In genomic region chr22:42800731-42801536, GRCh38 we compare ENCODE assay signal across 16 cellular contexts. TPM values are rescaled to one million over a fixed set of nuclear protein-coding genes. Genes with fewer than 3 reads are reported as not detected.
A peak's percentile ranks its signal among the peaks of the same experiment; 100 is the strongest.
DNase-seq lines count a peak whose midpoint lies in the region; ATAC-seq and TF ChIP-seq lines count a peak whose summit lies in the region.
"Had no signal": no experiment of that assay in that cellular context is flagged by ENCODE, and none has a peak within 500 bp of the region (broad histone marks: within the 10 kb centered on the region; RNA-seq: fewer than 3 reads in every experiment).

No MANE protein-coding gene starts in this region.

- WGBS in liver, result 91% methylated on average over 8 of the region's 8 CpGs

- H3K4me3 ChIP-seq in CD8-positive, alpha-beta T cell (ENCODE audit: low read depth, low read length), result no peak overlapping the region
- H3K4me3 ChIP-seq in liver (ENCODE audit: low read depth in 1 of 3, low read length in 3 of 3), result no peak overlapping the region
- H3K4me3 ChIP-seq: HAP-1, psoas muscle had no signal

- ATAC-seq in CD8-positive, alpha-beta T cell, result no peak
- ATAC-seq in GM21360 (IDR thresholded peaks at IDR 0.05; ENCODE audit: unreplicated experiment), result no peak
- ATAC-seq: PC-3; stimulated activated memory B cell treated with anti-CD40 and anti-IgM and Interleukin-4, amounts not matched to agents 10 μg/mL and 1 μg/mL and 100 μg/mL, for 72 hours had no signal

- peak overlapping the region; percentile 37 for H3K27ac Mint-ChIP-seq in CD8-positive, alpha-beta T cell
- H3K27ac Mint-ChIP-seq: dendritic cell treated with granulocyte-macrophage colony-stimulating factor and Interleukin-4, amounts not matched to agents 40 ng/mL and 50 ng/mL, for 4 days; stimulated activated memory B cell treated with anti-CD40 and anti-IgM and Interleukin-4, amounts not matched to agents 10 μg/mL and 1 μg/mL and 100 μg/mL, for 72 hours had no signal

- no peak for DNase-seq in CD8-positive, alpha-beta T cell
- DNase-seq in NCI-H187 treated with DMSO at 0.1 percent for 48 hours (lab: John Stamatoyannopoulos, UW) (peak; percentile 24), RWPE1 (ENCODE audit: low spot score) (no peak), SIG-M5 treated with dmso at 0.1 percent for 504 hours (lab: John Stamatoyannopoulos, UW; ENCODE audit: unreplicated experiment) (no peak), head of caudate nucleus (no peak), amygdala (lab: John Stamatoyannopoulos, UW) (no peak)
- DNase-seq: DND-41; PC-3; psoas muscle; stimulated activated CD4-positive, alpha-beta T cell treated with anti-CD3 and anti-CD28 coated beads, Interleukin-2, amount 100 ng/mL, for 48 hours; T-helper 9 cell had no signal

- peaks cover 65% of the 10 kb centered on the region for H3K36me3 Mint-ChIP-seq in CD8-positive, alpha-beta T cell

- no peaks in the 10 kb centered on the region for H3K27me3 Mint-ChIP-seq in CD8-positive, alpha-beta T cell (ENCODE audit: low read depth)
- H3K27me3 Mint-ChIP-seq: dendritic cell treated with granulocyte-macrophage colony-stimulating factor and Interleukin-4, amounts not matched to agents 40 ng/mL and 50 ng/mL, for 4 days; stimulated activated memory B cell treated with anti-CD40 and anti-IgM and Interleukin-4, amounts not matched to agents 10 μg/mL and 1 μg/mL and 100 μg/mL, for 72 hours had no signal

- TF ChIP-seq CTCF in CD8-positive, alpha-beta T cell (IDR thresholded peaks at IDR 0.05), result no peak
- TF ChIP-seq CTCF in RWPE1 (conservative IDR thresholded peaks at IDR 0.05; ENCODE audit: low read depth) (no peak), liver (IDR thresholded peaks at IDR 0.05; ENCODE audit: low read depth, low read length, missing input control) (peak; percentile 13)

- H3K4me1 Mint-ChIP-seq in CD8-positive, alpha-beta T cell (ENCODE audit: low read depth), result no peaks in the 10 kb centered on the region
- H3K4me1 Mint-ChIP-seq: stimulated activated memory B cell treated with anti-CD40 and anti-IgM and Interleukin-4, amounts not matched to agents 10 μg/mL and 1 μg/mL and 100 μg/mL, for 72 hours had no signal

- POLR2A ChIA-PET in CD8-positive, alpha-beta T cell (lab: Charles Lee), result no interaction called here
- POLR2A ChIA-PET in RWPE1 (lab: Yijun Ruan, JAX; ENCODE audit: low non-redundant PET), result no interaction called here

- H3K4me1 ChIP-seq in CD8-positive, alpha-beta T cell (ENCODE audit: insufficient read depth, low read length), result no peaks in the 10 kb centered on the region
- H3K4me1 ChIP-seq in liver (ENCODE audit: control insufficient read depth in 4 of 4, insufficient read depth in 4 of 4, low read length in 3 of 4), result peaks cover 3 to 11% (median 10%) of the 10 kb centered on the region in 4 donors
- H3K4me1 ChIP-seq: HAP-1 had no signal

- H3K27ac ChIP-seq in CD8-positive, alpha-beta T cell (ENCODE audit: low read depth, low read length), result no peak overlapping the region
- peak overlapping the region; percentile 5; the same call in 1 of the 2 replicates for H3K27ac ChIP-seq in RWPE1
- H3K27ac ChIP-seq in liver (ENCODE audit: low read depth in 1 of 2, low read length in 2 of 2), result no peak overlapping the region
- H3K27ac ChIP-seq: psoas muscle had no signal

- peaks cover 16% of the 10 kb centered on the region for H3K36me3 ChIP-seq in CD8-positive, alpha-beta T cell (ENCODE audit: insufficient read depth, low read length)
- peaks cover 10 to 46% (median 20%) of the 10 kb centered on the region in 4 donors for H3K36me3 ChIP-seq in liver (ENCODE audit: control insufficient read depth in 4 of 4, insufficient read depth in 3 of 4, low read depth in 1 of 4, low read length in 3 of 4)

- H3K4me3 Mint-ChIP-seq in CD8-positive, alpha-beta T cell, result no peak overlapping the region
- H3K4me3 Mint-ChIP-seq: dendritic cell treated with granulocyte-macrophage colony-stimulating factor and Interleukin-4, amounts not matched to agents 40 ng/mL and 50 ng/mL, for 4 days; stimulated activated memory B cell treated with anti-CD40 and anti-IgM and Interleukin-4, amounts not matched to agents 10 μg/mL and 1 μg/mL and 100 μg/mL, for 72 hours had no signal

- H3K27me3 ChIP-seq in CD8-positive, alpha-beta T cell (ENCODE audit: insufficient read depth, low read length), result no peaks in the 10 kb centered on the region
- no peaks in the 10 kb centered on the region for H3K27me3 ChIP-seq in liver (ENCODE audit: control insufficient read depth in 4 of 4, insufficient read depth in 4 of 4, low read length in 3 of 4)

- peak in 1 of 2 donors; percentile 71 for TF ChIP-seq RAD21 in liver (IDR thresholded peaks at IDR 0.05)

- CTCF ChIA-PET in CD8-positive, alpha-beta T cell (lab: Charles Lee), result interaction anchor here (0.9 to 1.0 kb wide), 2 partner anchors 22 to 233 kb away, joined by 3 read pairs; no protein-coding TSS in a partner anchor
- CTCF ChIA-PET in RWPE1 (lab: Yijun Ruan, JAX), result no interaction called here

- no peaks in the 10 kb centered on the region for H3K9me3 ChIP-seq in CD8-positive, alpha-beta T cell (ENCODE audit: low read length)
- no peaks in the 10 kb centered on the region for H3K9me3 ChIP-seq in liver (ENCODE audit: control insufficient read depth in 4 of 4, low read length in 3 of 4)
- H3K9me3 ChIP-seq: HAP-1, psoas muscle had no signal

- no peak overlapping the region for H3K9ac ChIP-seq in liver (ENCODE audit: low read depth in 1 of 2, low read length in 2 of 2)

- no peaks in the 10 kb centered on the region for H3K9me3 Mint-ChIP-seq in CD8-positive, alpha-beta T cell
- H3K9me3 Mint-ChIP-seq: dendritic cell treated with granulocyte-macrophage colony-stimulating factor and Interleukin-4, amounts not matched to agents 40 ng/mL and 50 ng/mL, for 4 days; stimulated activated memory B cell treated with anti-CD40 and anti-IgM and Interleukin-4, amounts not matched to agents 10 μg/mL and 1 μg/mL and 100 μg/mL, for 72 hours had no signal

- intact Hi-C loops in CD8-positive, alpha-beta T cell (cut with DNase I, micrococcal nuclease), result no loop called here
- intact Hi-C loops in head of caudate nucleus (cut with DNase I), result no loop called here

TF ChIP-seq in liver, 16 proteins besides CTCF, POLR2A, EP300 and RAD21 (continues in another document):
- TF ChIP-seq HNF4G (IDR thresholded peaks at IDR 0.05) (peak; percentile 22), MAX (IDR thresholded peaks at IDR 0.05) (no peak), SP1 (IDR thresholded peaks at IDR 0.05) (peak; percentile 88), REST (IDR thresholded peaks at IDR 0.05) (no peak), HNF4A (conservative IDR thresholded peaks at IDR 0.05) (peak; percentile 76 to 79), FOXA2 (IDR thresholded peaks at IDR 0.05) (peak; percentile 55), ATF3 (IDR thresholded peaks at IDR 0.05) (no peak), RXRA (IDR thresholded peaks at IDR 0.05) (peak; percentile 88 to 93), TAF1 (conservative IDR thresholded peaks at IDR 0.05) (no peak), NR2F2 (IDR thresholded peaks at IDR 0.05) (peak; percentile 38), GABPA (IDR thresholded peaks at IDR 0.05 in 1 of 2, conservative IDR thresholded peaks at IDR 0.05 in 1 of 2) (no peak), EGR1 (IDR thresholded peaks at IDR 0.05; ENCODE audit: low read depth in 2 of 2) (peak in 1 of 2 donors; percentile 27), JUND (IDR thresholded peaks at IDR 0.05) (peak in 1 of 2 donors; percentile 62), YY1 (IDR thresholded peaks at IDR 0.05) (peak; percentile 12)

RNA-seq across cellular contexts. Expression of gene ARFGAP3, which starts 56.1 kb away (rescaled TPM):
- total RNA-seq in CD8-positive, alpha-beta T cell, result 10 to 100 TPM; 25.4 TPM
- total RNA-seq in liver, result 10 to 100 TPM; 19.5 to 55.1 TPM
- 10 to 100 TPM; 18.2 to 35.6 TPM for polyA plus RNA-seq in liver
